ENCODE assay signal across 9 cellular contexts in the genomic region with DNA sequence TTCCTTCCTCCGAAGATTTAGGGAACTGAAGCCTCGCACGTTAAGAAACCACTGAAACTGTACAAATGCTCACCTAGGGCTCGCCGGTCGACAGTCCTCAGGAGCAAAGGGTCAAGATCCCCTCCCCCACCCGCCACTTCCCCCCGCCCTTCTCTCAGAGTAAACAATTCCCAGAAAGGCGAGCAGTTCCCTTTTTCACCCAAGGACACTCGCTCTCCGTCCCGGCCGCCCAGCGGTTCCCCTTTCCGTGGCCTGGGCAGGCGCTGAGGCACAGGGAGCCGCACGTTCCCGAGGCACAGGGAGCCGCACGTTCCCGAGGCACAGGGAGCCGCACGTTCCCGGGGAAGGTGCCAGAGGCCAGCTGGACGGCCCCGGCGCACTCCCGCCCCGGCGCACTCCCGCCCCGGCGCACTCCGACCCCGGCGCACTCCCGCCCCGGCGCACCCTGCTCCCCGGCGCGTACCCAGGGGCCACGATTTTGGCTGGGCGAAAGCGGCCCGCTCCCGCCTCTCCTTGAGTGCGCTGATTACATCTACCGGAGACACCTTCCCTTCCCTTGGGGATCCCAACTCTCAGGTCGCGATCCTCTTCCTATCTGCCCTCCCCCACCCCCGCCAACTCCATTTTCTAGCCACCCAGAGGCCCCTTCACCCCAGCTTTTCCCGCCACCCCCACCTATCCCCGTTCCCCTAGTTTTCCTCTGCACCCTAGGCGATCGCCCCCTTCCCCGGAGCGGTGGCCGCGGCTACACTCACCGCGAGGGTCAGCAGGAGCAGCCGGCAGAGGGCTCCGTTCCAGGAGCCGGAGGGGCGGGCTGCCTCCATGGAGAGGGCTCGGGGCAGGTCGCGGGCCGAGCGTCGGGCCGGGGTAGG. TPM values are rescaled to one million over a fixed set of nuclear protein-coding genes. Genes with fewer than 3 reads are reported as not detected.
DNase-seq lines count a peak whose midpoint lies in the region; ATAC-seq and TF ChIP-seq lines count a peak whose summit lies in the region.
"Had no signal": no experiment of that assay in that cellular context is flagged by ENCODE, and none has a peak within 500 bp of the region (broad histone marks: within the 10 kb centered on the region; RNA-seq: fewer than 3 reads in every experiment).

No MANE protein-coding gene starts in this region.

- ATAC-seq in foreskin keratinocyte = peak; percentile 51
- ATAC-seq in GM18909 (IDR thresholded peaks at IDR 0.05; ENCODE audit: poor library complexity, unreplicated experiment) = no peak
- no peak for ATAC-seq in GM18867 (IDR thresholded peaks at IDR 0.05; ENCODE audit: unreplicated experiment)

- peaks cover 31% of the 10 kb centered on the region for H3K4me1 ChIP-seq in foreskin keratinocyte
- peaks cover 2% of the 10 kb centered on the region for H3K4me1 ChIP-seq in neuron (ENCODE audit: insufficient read depth, low read length)

- peak overlapping the region; percentile 99 for H2AFZ ChIP-seq in neuron (ENCODE audit: low read depth, low read length)

- peak overlapping the region; percentile 64 for H3K4me3 ChIP-seq in neuron (ENCODE audit: low read length)

- H3K36me3 ChIP-seq in neuron (ENCODE audit: insufficient read depth, low read length) = no peaks in the 10 kb centered on the region

- H3K9me3 ChIP-seq in neuron (ENCODE audit: low read length) = no peaks in the 10 kb centered on the region

- H3K27me3 ChIP-seq in foreskin keratinocyte (no peaks in the 10 kb centered on the region), neuron (ENCODE audit: insufficient read depth, low read length) (no peaks in the 10 kb centered on the region)

- peak; percentile 12 for TF ChIP-seq CTCF in foreskin keratinocyte (conservative IDR thresholded peaks at IDR 0.05)

- peak overlapping the region; percentile 95 for H3K27ac ChIP-seq in foreskin keratinocyte

- DNase-seq in NCI-H1417 (lab: John Stamatoyannopoulos, UW) (peak in 2 of 3 experiments; percentile 89), NCI-H1417 treated with DMSO at 0.1 percent for 48 hours (lab: John Stamatoyannopoulos, UW) (no peak), SKM-1 treated with dmso at 0.1 percent for 144 hours (lab: John Stamatoyannopoulos, UW; ENCODE audit: unreplicated experiment) (peak; percentile 67), foreskin keratinocyte (peak in 1 of 2 donors; percentile 31), NCI-H2196 (lab: John Stamatoyannopoulos, UW; ENCODE audit: unreplicated experiment) (no peak)

RNA-seq across cellular contexts. Expression of a gene that starts 0.8 kb away (rescaled TPM):
- total RNA-seq in foreskin keratinocyte = 31.4 and 31.5 TPM in 2 replicates
- 6.6 and 7.3 TPM in 2 replicates for polyA plus RNA-seq in foreskin keratinocyte
- total RNA-seq: RPMI7951 had no signal

RNA-seq across cellular contexts. Expression of a gene that starts 58.8 kb away (rescaled TPM):
- 136 and 140 TPM in 2 replicates for total RNA-seq in foreskin keratinocyte
- 23.4 and 27.8 TPM in 2 replicates for polyA plus RNA-seq in foreskin keratinocyte

Comparison
In these comparisons a context has a peak if more than half of its experiments do, and no peak if none do; other contexts are left out.
1. DNase-seq: peak in NCI-H1417 (2 of 3) and SKM-1 treated with dmso at 0.1 percent for 144 hours (single experiment); none in NCI-H1417 treated with DMSO at 0.1 percent for 48 hours (single experiment) and NCI-H2196 (single experiment).